Comparison of ENCODE assay signal across 13 cellular contexts in genomic region chr9:93599571-93600403, GRCh38. TPM values are rescaled to one million over a fixed set of nuclear protein-coding genes. Genes with fewer than 3 reads are reported as not detected.
DNase-seq lines count a peak whose midpoint lies in the region; ATAC-seq and TF ChIP-seq lines count a peak whose summit lies in the region.
"Had no signal": no experiment of that assay in that cellular context is flagged by ENCODE, and none has a peak within 500 bp of the region (broad histone marks: within the 10 kb centered on the region; RNA-seq: fewer than 3 reads in every experiment).

No MANE protein-coding gene starts in this region.

- no peak overlapping the region for H3K4me3 Mint-ChIP-seq in activated CD8-positive, alpha-beta T cell treated with anti-CD3 and anti-CD28 coated beads for 36 hours

- H3K79me2 ChIP-seq in DND-41 (ENCODE audit: insufficient read depth, low read length) = peaks cover 89% of the 10 kb centered on the region

- peak overlapping the region; percentile 26; the same call in 1 of the 2 replicates for H3K27ac ChIP-seq in DND-41 (ENCODE audit: low read length)
- H3K27ac ChIP-seq: 22Rv1, pancreas had no signal

- H3K4me1 Mint-ChIP-seq in activated CD8-positive, alpha-beta T cell treated with anti-CD3 and anti-CD28 coated beads for 36 hours (ENCODE audit: low read depth) = peaks cover 56% of the 10 kb centered on the region

- no peaks in the 10 kb centered on the region for H3K9me3 ChIP-seq in DND-41 (ENCODE audit: insufficient read depth, low read length, severe bottlenecking)
- H3K9me3 ChIP-seq: pancreas had no signal

- H3K4me2 ChIP-seq in DND-41 (ENCODE audit: insufficient read depth, low read length) = no peak overlapping the region

- no peaks in the 10 kb centered on the region; the same call in 1 of the 2 replicates for H3K36me3 ChIP-seq in DND-41 (ENCODE audit: insufficient read depth, low read length)
- H3K36me3 ChIP-seq: pancreas had no signal

- peaks cover 5% of the 10 kb centered on the region for H3K36me3 Mint-ChIP-seq in activated CD8-positive, alpha-beta T cell treated with anti-CD3 and anti-CD28 coated beads for 36 hours (ENCODE audit: low read depth)

- no peaks in the 10 kb centered on the region for H3K27me3 ChIP-seq in DND-41 (ENCODE audit: insufficient read depth, low read length, poor library complexity)
- H3K27me3 ChIP-seq: pancreas had no signal

- CTCF ChIA-PET in activated CD8-positive, alpha-beta T cell treated with anti-CD3 and anti-CD28 coated beads for 36 hours (lab: Charles Lee) = no interaction called here

- peaks cover 71% of the 10 kb centered on the region for H4K20me1 ChIP-seq in DND-41 (ENCODE audit: insufficient read depth, low read length)

- DNase-seq in DMS53 (lab: John Stamatoyannopoulos, UW) (peak; percentile 27), DMS53 treated with DMSO at 0.1 percent for 48 hours (lab: John Stamatoyannopoulos, UW; ENCODE audit: unreplicated experiment) (no peak), DND-41 (peak; percentile 2), mucosa of gallbladder (ENCODE audit: low spot score) (peak; percentile 33), retina (no peak), 8988T (no peak)
- no peak for DNase-seq in activated CD8-positive, alpha-beta T cell treated with anti-CD3 and anti-CD28 coated beads for 36 hours
- DNase-seq: activated T-cell treated with anti-CD3 and anti-CD28 coated beads, Interleukin-2, amount 50 U/mL, for 4 hours; central memory CD4-positive, alpha-beta T cell; stimulated activated CD4-positive, alpha-beta T cell treated with anti-CD3 and anti-CD28 coated beads, Interleukin-2, amount 100 ng/mL, for 24 hours had no signal

- H2AFZ ChIP-seq in DND-41 (ENCODE audit: low read depth, low read length) = no peak overlapping the region

- TF ChIP-seq CTCF in DND-41 (IDR thresholded peaks at IDR 0.05; ENCODE audit: borderline replicate concordance, extremely low read depth, low read length, poor library complexity, severe bottlenecking) = no peak
- no peak for TF ChIP-seq CTCF in activated CD8-positive, alpha-beta T cell treated with anti-CD3 and anti-CD28 coated beads for 36 hours (IDR thresholded peaks at IDR 0.05)

- no peaks in the 10 kb centered on the region for H3K27me3 Mint-ChIP-seq in activated CD8-positive, alpha-beta T cell treated with anti-CD3 and anti-CD28 coated beads for 36 hours

- intact Hi-C loops in activated CD8-positive, alpha-beta T cell treated with anti-CD3 and anti-CD28 coated beads for 36 hours (cut with micrococcal nuclease) = no loop called here

- ATAC-seq in DND-41 (ENCODE audit: insufficient read depth, low read depth) (no peak), GM18861 (IDR thresholded peaks at IDR 0.05; ENCODE audit: unreplicated experiment) (no peak)
- peak; percentile 27 for ATAC-seq in activated CD8-positive, alpha-beta T cell treated with anti-CD3 and anti-CD28 coated beads for 36 hours

- POLR2A ChIA-PET in activated CD8-positive, alpha-beta T cell treated with anti-CD3 and anti-CD28 coated beads for 36 hours (lab: Charles Lee) = interaction anchor here (1.2 kb wide), 1 partner anchor 10 kb away, joined by 4 read pairs; no protein-coding TSS in a partner anchor

- H3K4me3 ChIP-seq in DND-41 (ENCODE audit: low read depth in 1 of 2, low read length in 2 of 2) = no peak overlapping the region
- H3K4me3 ChIP-seq: pancreas had no signal

- no peak overlapping the region for H3K27ac Mint-ChIP-seq in activated CD8-positive, alpha-beta T cell treated with anti-CD3 and anti-CD28 coated beads for 36 hours

- H3K9ac ChIP-seq in DND-41 (ENCODE audit: low read depth, low read length) = no peak overlapping the region

- H3K4me1 ChIP-seq in DND-41 (ENCODE audit: insufficient read depth, low read length) = peaks cover 6% of the 10 kb centered on the region

- peaks cover 4% of the 10 kb centered on the region for H3K9me3 Mint-ChIP-seq in activated CD8-positive, alpha-beta T cell treated with anti-CD3 and anti-CD28 coated beads for 36 hours
- H3K9me3 Mint-ChIP-seq: activated T-cell treated with anti-CD3 and anti-CD28 coated beads, Interleukin-2, amount 50 U/mL, for 4 hours had no signal

RNA-seq across cellular contexts. Expression of gene PHF2, which starts 23.4 kb away (rescaled TPM):
- 10 to 100 TPM; 12.9 to 13.1 TPM for total RNA-seq in activated CD8-positive, alpha-beta T cell treated with anti-CD3 and anti-CD28 coated beads for 36 hours
- total RNA-seq in mucosa of gallbladder = 31.0 TPM

Comparison
In these comparisons a context has a peak if more than half of its experiments do, and no peak if none do; other contexts are left out.
1. DNase-seq: peak in DMS53 (single experiment), DND-41 (single experiment) and mucosa of gallbladder (single experiment); none in DMS53 treated with DMSO at 0.1 percent for 48 hours (single experiment), activated CD8-positive, alpha-beta T cell treated with anti-CD3 and anti-CD28 coated beads for 36 hours (single experiment), retina (single experiment) and 8988T (single experiment).